Comparison of ENCODE assay signal across 8 cellular contexts in genomic region chr2:65420712-65421431, GRCh38. TPM values are rescaled to one million over a fixed set of nuclear protein-coding genes. Genes with fewer than 3 reads are reported as not detected.
A peak's percentile ranks its signal among the peaks of the same experiment; 100 is the strongest.
DNase-seq lines count a peak whose midpoint lies in the region; ATAC-seq and TF ChIP-seq lines count a peak whose summit lies in the region.

No MANE protein-coding gene starts in this region.

- H3K27ac Mint-ChIP-seq in activated CD4-positive, alpha-beta T cell treated with anti-CD3 and anti-CD28 coated beads, Interleukin-2, amount 10 ng/mL, durations not matched to agents 24 days and 14 days, result peak overlapping the region; percentile 25

- TF ChIP-seq POLR2A in heart left ventricle (IDR thresholded peaks at IDR 0.05), result no peak

- H3K4me3 ChIP-seq in SK-N-MC (peak overlapping the region; percentile 24; the same call in 1 of the 2 replicates), heart left ventricle (no peak overlapping the region)

- ATAC-seq in HG03103 (IDR thresholded peaks at IDR 0.05; ENCODE audit: low read depth, unreplicated experiment) (peak; percentile 78), heart left ventricle (peak in 3 of 4 donors; percentile 70 to 88 (median 72)), GM18520 (IDR thresholded peaks at IDR 0.05; ENCODE audit: unreplicated experiment) (no peak)

- H3K27ac ChIP-seq in SK-N-MC, result no peak overlapping the region; the same call in 1 of the 2 replicates
- peak overlapping the region in 2 of 12 donors; percentile 0 to 31 for H3K27ac ChIP-seq in heart left ventricle

- H3K36me3 ChIP-seq in SK-N-MC (ENCODE audit: insufficient read depth, low read length) (no peaks in the 10 kb centered on the region), heart left ventricle (no peaks in the 10 kb centered on the region)

- no peak for TF ChIP-seq CTCF in heart left ventricle (IDR thresholded peaks at IDR 0.05)

- intact Hi-C loops in activated CD4-positive, alpha-beta T cell treated with anti-CD3 and anti-CD28 coated beads, Interleukin-2, amount 10 ng/mL, durations not matched to agents 24 days and 14 days (cut with micrococcal nuclease), result no loop called here
- intact Hi-C loops in heart left ventricle (cut with DNase I), result loop anchor here in 1 of 10 donors (10.0 kb wide), 1 partner anchor 106 kb away; no protein-coding TSS in a partner anchor

- peaks cover 32% of the 10 kb centered on the region for H3K4me1 Mint-ChIP-seq in activated CD4-positive, alpha-beta T cell treated with anti-CD3 and anti-CD28 coated beads, Interleukin-2, amount 10 ng/mL, durations not matched to agents 24 days and 14 days

- no peaks in the 10 kb centered on the region for H3K9me3 ChIP-seq in SK-N-MC (ENCODE audit: low read depth, low read length)
- no peaks in the 10 kb centered on the region for H3K9me3 ChIP-seq in heart left ventricle

- peaks cover 2% of the 10 kb centered on the region for H3K36me3 Mint-ChIP-seq in activated CD4-positive, alpha-beta T cell treated with anti-CD3 and anti-CD28 coated beads, Interleukin-2, amount 10 ng/mL, durations not matched to agents 24 days and 14 days (ENCODE audit: low read depth)

- 35 to 47% (median 39%) methylated on average over 6 of the region's 6 CpGs for whole genome bisulfite sequencing in heart left ventricle, 4 donors

- no peaks in the 10 kb centered on the region for H3K27me3 ChIP-seq in heart left ventricle

- H3K9me3 Mint-ChIP-seq in activated CD4-positive, alpha-beta T cell treated with anti-CD3 and anti-CD28 coated beads, Interleukin-2, amount 10 ng/mL, durations not matched to agents 24 days and 14 days, result peaks cover 7% of the 10 kb centered on the region

- H3K4me1 ChIP-seq in heart left ventricle, result peaks cover 7 to 69% (median 40%) of the 10 kb centered on the region in 12 donors

- H3K4me3 Mint-ChIP-seq in activated CD4-positive, alpha-beta T cell treated with anti-CD3 and anti-CD28 coated beads, Interleukin-2, amount 10 ng/mL, durations not matched to agents 24 days and 14 days, result peak overlapping the region; percentile 1

- no peak overlapping the region for H3K9ac ChIP-seq in SK-N-MC (ENCODE audit: insufficient read length)

- no peaks in the 10 kb centered on the region for H3K27me3 Mint-ChIP-seq in activated CD4-positive, alpha-beta T cell treated with anti-CD3 and anti-CD28 coated beads, Interleukin-2, amount 10 ng/mL, durations not matched to agents 24 days and 14 days

- no peak for DNase-seq in activated CD4-positive, alpha-beta T cell treated with anti-CD3 and anti-CD28 coated beads, Interleukin-2, amount 10 ng/mL, durations not matched to agents 24 days and 14 days
- DNase-seq in activated CD4-positive, alpha-beta T cell treated with anti-CD3 and anti-CD28 coated beads, Interleukin-2, amount 50 U/mL, for 48 hours, result no peak
- DNase-seq in SK-N-MC (ENCODE audit: low read depth, low spot score), result no peak
- DNase-seq in heart left ventricle, result peak in 1 of 5 donors; percentile 25
- DNase-seq in stimulated activated naive CD4-positive, alpha-beta T cell treated with Interleukin-2 at 50 U/mL for 16 hours (lab: John Stamatoyannopoulos, UW), result no peak
- DNase-seq in stimulated activated CD4-positive, alpha-beta T cell treated with anti-CD3 and anti-CD28 coated beads, Interleukin-15, amount 100 ng/mL, for 24 hours, result no peak

RNA-seq across cellular contexts. Expression of gene SPRED2, which starts 11.5 kb away (rescaled TPM):
- 7.7 and 9.2 TPM in 2 replicates for total RNA-seq in activated CD4-positive, alpha-beta T cell treated with anti-CD3 and anti-CD28 coated beads, Interleukin-2, amount 10 ng/mL, durations not matched to agents 24 days and 14 days
- total RNA-seq in heart left ventricle, result 10 to 100 TPM; 10.2 to 24.4 (median 17.5) TPM
- polyA plus RNA-seq in heart left ventricle, result 10 to 100 TPM in 1 of 2 donors, 1 to 10 TPM in 1; 7.0 to 14.8 TPM
